In genomic region chr17:44536090-44536960, GRCh38 we compare ENCODE assay signal across 10 cellular contexts. TPM values are rescaled to one million over a fixed set of nuclear protein-coding genes. Genes with fewer than 3 reads are reported as not detected.
DNase-seq lines count a peak whose midpoint lies in the region; ATAC-seq and TF ChIP-seq lines count a peak whose summit lies in the region.
"Had no signal": no experiment of that assay in that cellular context is flagged by ENCODE, and none has a peak within 500 bp of the region (broad histone marks: within the 10 kb centered on the region; RNA-seq: fewer than 3 reads in every experiment).

No MANE protein-coding gene starts in this region.

- peak overlapping the region; percentile 92 for H2AFZ ChIP-seq in SK-N-SH (ENCODE audit: low read depth)

- H3K4me3 Mint-ChIP-seq in brain: peak overlapping the region in 2 of 5 experiments; percentile 4 to 11
- H3K4me3 Mint-ChIP-seq: activated CD8-positive, alpha-beta T cell treated with anti-CD3 and anti-CD28 coated beads for 36 hours had no signal

- H3K36me3 Mint-ChIP-seq in brain: no peaks in the 10 kb centered on the region

- H3K4me3 ChIP-seq in SK-N-SH (ENCODE audit: low read depth in 2 of 2, low read length in 1 of 2) (no peak overlapping the region), aorta (ENCODE audit: low read length in 2 of 2) (no peak overlapping the region)

- 0 out of 2 replicates have a peak overlapping the region, but pooled peaks have one; percentile 6 for H3K4me2 ChIP-seq in SK-N-SH

- intact Hi-C loops in aorta (cut with DNase I): no loop called here

- H3K9ac ChIP-seq in SK-N-SH: no peak overlapping the region

- peaks cover 6 to 7% of the 10 kb centered on the region in 2 experiments; a peak in 1 of 4 replicates for H3K4me1 ChIP-seq in SK-N-SH (ENCODE audit: control insufficient read depth in 1 of 2, insufficient read depth in 2 of 2, low read depth in 1 of 2, low read length in 1 of 2)
- H3K4me1 ChIP-seq in aorta (ENCODE audit: control insufficient read depth in 1 of 2, insufficient read depth in 2 of 2, low read length in 2 of 2): no peaks in the 10 kb centered on the region

- H3K79me2 ChIP-seq in SK-N-SH (ENCODE audit: insufficient read depth): no peaks in the 10 kb centered on the region

- H3F3A ChIP-seq in SK-N-SH (replicated peaks; ENCODE audit: insufficient read depth): peaks cover 6% of the 10 kb centered on the region

- WGBS in SK-N-SH (ENCODE audit: low lambda C conversion rate): 93% methylated on average over 12 of the region's 12 CpGs
- WGBS in aorta, 2 donors: 69 to 71% methylated on average over 12 of the region's 12 CpGs

- no peaks in the 10 kb centered on the region for H3K9me3 ChIP-seq in SK-N-SH
- no peaks in the 10 kb centered on the region for H3K9me3 ChIP-seq in aorta (ENCODE audit: control insufficient read depth, low read length)

- H3K27me3 Mint-ChIP-seq in brain: peaks cover 4% of the 10 kb centered on the region

- CTCF ChIA-PET in SK-N-SH (lab: Yijun Ruan, JAX): interaction anchor here (0.9 to 4.5 kb wide), 4 partner anchors 10 to 119 kb away, joined by 3 to 55 read pairs (median 4); no protein-coding TSS in a partner anchor

- H4K20me1 ChIP-seq in SK-N-SH (ENCODE audit: insufficient read depth): no peaks in the 10 kb centered on the region

- ATAC-seq in SK-N-SH treated with all-trans-retinoic acid at 6 μM for 48 hours (no peak; the same call in 2 of the 3 replicates), aorta (ENCODE audit: low FRiP score) (peak; percentile 6)
- ATAC-seq: activated CD8-positive, alpha-beta T cell treated with anti-CD3 and anti-CD28 coated beads for 36 hours had no signal

- H3K9me3 Mint-ChIP-seq in brain: peaks cover 0 to 12% (median 2%) of the 10 kb centered on the region in 5 experiments
- H3K9me3 Mint-ChIP-seq: activated CD8-positive, alpha-beta T cell treated with anti-CD3 and anti-CD28 coated beads for 36 hours had no signal

- no peak for TF ChIP-seq RAD21 in SK-N-SH (IDR thresholded peaks at IDR 0.05; ENCODE audit: low read length)

- H3K27ac ChIP-seq in SK-N-SH (ENCODE audit: low read depth in 2 of 2, low read length in 1 of 2): peak overlapping the region; percentile 6 to 21; a peak in 2 of 4 replicates
- no peak overlapping the region for H3K27ac ChIP-seq in aorta (ENCODE audit: low read depth in 1 of 2, low read length in 2 of 2)

- H3K27me3 ChIP-seq in SK-N-SH (ENCODE audit: insufficient read depth): no peaks in the 10 kb centered on the region
- no peaks in the 10 kb centered on the region for H3K27me3 ChIP-seq in aorta (ENCODE audit: control insufficient read depth in 1 of 2, insufficient read depth in 2 of 2, low read length in 1 of 2)

- peak overlapping the region; percentile 43 to 95 (median 86) for H3K27ac Mint-ChIP-seq in brain
- H3K27ac Mint-ChIP-seq: activated CD8-positive, alpha-beta T cell treated with anti-CD3 and anti-CD28 coated beads for 36 hours had no signal

- TF ChIP-seq EP300 in SK-N-SH (IDR thresholded peaks at IDR 0.05; ENCODE audit: borderline replicate concordance in 1 of 2, low read depth in 1 of 2, low read length in 1 of 2): no peak

- H3K4me1 Mint-ChIP-seq in brain: peaks cover 47% of the 10 kb centered on the region

- POLR2A ChIA-PET in SK-N-SH (lab: Yijun Ruan, JAX): no interaction called here

- no peaks in the 10 kb centered on the region for H3K9me2 ChIP-seq in SK-N-SH

- TF ChIP-seq CTCF in SK-N-SH (IDR thresholded peaks at IDR 0.05): no peak
- no peak for TF ChIP-seq CTCF in brain (conservative IDR thresholded peaks at IDR 0.05)

- H3K36me3 ChIP-seq in SK-N-SH (replicated peaks in 1 of 2; ENCODE audit: control insufficient read depth in 1 of 2, insufficient read depth in 2 of 2, low read length in 1 of 2): no peaks in the 10 kb centered on the region
- H3K36me3 ChIP-seq in aorta (ENCODE audit: control insufficient read depth in 1 of 2, insufficient read depth in 2 of 2, low read length in 1 of 2): no peaks in the 10 kb centered on the region

- DNase-seq in SK-N-SH: no peak
- peak; percentile 51 for DNase-seq in medulla oblongata (ENCODE audit: extremely low spot score)
- no peak for DNase-seq in aorta
- DNase-seq in HT-29 (ENCODE audit: low spot score): no peak
- DNase-seq in NCI-H1694 treated with DMSO at 0.1 percent for 48 hours (lab: John Stamatoyannopoulos, UW): no peak
- DNase-seq in D341Med (ENCODE audit: low spot score): no peak
- DNase-seq: activated CD8-positive, alpha-beta T cell treated with anti-CD3 and anti-CD28 coated beads for 36 hours; stimulated activated naive CD4-positive, alpha-beta T cell treated with Interleukin-2 at 50 U/mL for 16 hours had no signal

TF ChIP-seq in SK-N-SH, 30 proteins besides CTCF, POLR2A, EP300 and RAD21:
- no peak for TF ChIP-seq SIN3A (IDR thresholded peaks at IDR 0.05; ENCODE audit: borderline replicate concordance, low read depth, low read length)
- TF ChIP-seq GABPA (IDR thresholded peaks at IDR 0.05; ENCODE audit: low read depth): peak; percentile 38; the same call in 1 of the 2 replicates

TF ChIP-seq in SK-N-SH treated with all-trans-retinoic acid at 6 μM for 48 hours, 23 proteins besides CTCF, POLR2A, EP300 and RAD21:
- TF ChIP-seq ZC3H10 (CRISPR knock-in tag; IDR thresholded peaks at IDR 0.05) (no peak), SNAI2 (CRISPR knock-in tag; IDR thresholded peaks at IDR 0.05) (no peak), ISL1 (CRISPR knock-in tag; IDR thresholded peaks at IDR 0.05) (no peak), CSDC2 (CRISPR knock-in tag; IDR thresholded peaks at IDR 0.05) (no peak), POU6F1 (CRISPR knock-in tag; IDR thresholded peaks at IDR 0.05; ENCODE audit: borderline replicate concordance, low read depth) (no peak), ZNF565 (CRISPR knock-in tag; conservative IDR thresholded peaks at IDR 0.05; ENCODE audit: low read depth) (no peak), PPARA (CRISPR knock-in tag; IDR thresholded peaks at IDR 0.05; ENCODE audit: borderline replicate concordance) (no peak), ZNF70 (CRISPR knock-in tag; IDR thresholded peaks at IDR 0.05) (no peak), ESRRG (CRISPR knock-in tag; IDR thresholded peaks at IDR 0.05) (no peak), TSHZ2 (CRISPR knock-in tag; IDR thresholded peaks at IDR 0.05) (no peak)

RNA-seq across cellular contexts. Expression of gene FZD2, which starts 21.0 kb away (rescaled TPM):
- polyA plus RNA-seq in SK-N-SH (2012; rRNA removed): 28.9 and 35.1 TPM in 2 replicates
- polyA plus RNA-seq in SK-N-SH (2012; cell fraction: cytosol; rRNA removed): 12.4 and 23.5 TPM in 2 replicates
- 17.0 and 19.2 TPM in 2 replicates for polyA plus RNA-seq in SK-N-SH (2012; cell fraction: nucleus; rRNA removed)
- 6.1 TPM for polyA plus RNA-seq in brain (ENCODE audit: insufficient read depth, low read depth, low replicate concordance)
- 10 to 100 TPM in 1 of 2 donors, 1 to 10 TPM in 1; 7.4 to 22.1 TPM for total RNA-seq in aorta
- 1 to 10 TPM; 3.9 to 9.8 TPM for polyA plus RNA-seq in aorta
- 0.47 and 1.0 TPM in 2 replicates for total RNA-seq in HT-29 (2014; rRNA removed; shearing (Covaris generic))

RNA-seq across cellular contexts. Expression of gene GPATCH8, which starts 33.1 kb away (rescaled TPM):
- 12.7 and 15.2 TPM in 2 replicates for polyA plus RNA-seq in SK-N-SH (2012; rRNA removed)
- polyA plus RNA-seq in SK-N-SH (2012; cell fraction: cytosol; rRNA removed): 10.5 and 10.9 TPM in 2 replicates
- polyA plus RNA-seq in SK-N-SH (2012; cell fraction: nucleus; rRNA removed): 19.6 and 31.5 TPM in 2 replicates
- 21.4 TPM for polyA plus RNA-seq in brain (ENCODE audit: insufficient read depth, low read depth, low replicate concordance)
- total RNA-seq in aorta: 10 to 100 TPM; 42.7 to 56.5 TPM
- 10 to 100 TPM in 1 of 2 donors, 1 to 10 TPM in 1; 4.9 to 11.8 TPM for polyA plus RNA-seq in aorta
- 13.1 and 13.9 TPM in 2 replicates for total RNA-seq in HT-29 (2014; rRNA removed; shearing (Covaris generic))

Comparison
In these comparisons a context has a peak if more than half of its experiments do, and no peak if none do; other contexts are left out.
1. H3K27ac ChIP-seq: peak in SK-N-SH (2 of 2); none in aorta (0 of 2).